Comparison of ENCODE assay signal across 12 cellular contexts in genomic region chr15:57320543-57321220, GRCh38. TPM values are rescaled to one million over a fixed set of nuclear protein-coding genes. Genes with fewer than 3 reads are reported as not detected.
DNase-seq lines count a peak whose midpoint lies in the region; ATAC-seq and TF ChIP-seq lines count a peak whose summit lies in the region.
"Had no signal": no experiment of that assay in that cellular context is flagged by ENCODE, and none has a peak within 500 bp of the region (broad histone marks: within the 10 kb centered on the region; RNA-seq: fewer than 3 reads in every experiment).

No MANE protein-coding gene starts in this region.

- peaks cover 5% of the 10 kb centered on the region; the same call in 1 of the 2 replicates for H3K9me1 ChIP-seq in IMR-90 (ENCODE audit: insufficient read depth, low read length)

- 97% methylated on average over 6 of the region's 17 CpGs; no CpG with 5 or more reads in 1 of the 2 experiments for whole genome bisulfite sequencing in IMR-90 (ENCODE audit: extremely low coverage in 2 of 2, insufficient read length in 1 of 2), 2 experiments
- WGBS in adrenal gland, 4 donors, result 43 to 50% (median 44%) methylated on average over 17 of the region's 17 CpGs

- TF ChIP-seq POLR2A in IMR-90 (IDR thresholded peaks at IDR 0.05; ENCODE audit: low read depth, low read length) (no peak), adrenal gland (IDR thresholded peaks at IDR 0.05) (no peak)

- peak overlapping the region; percentile 73 for H2AFZ ChIP-seq in IMR-90 (replicated peaks; ENCODE audit: low read length, poor library complexity)

- H3K14ac ChIP-seq in IMR-90 (replicated peaks; ENCODE audit: low read depth, low read length), result no peak overlapping the region

- H2BK120ac ChIP-seq in IMR-90 (ENCODE audit: low read depth, low read length), result no peak overlapping the region

- H3K4ac ChIP-seq in IMR-90 (ENCODE audit: low read depth, low read length), result no peak overlapping the region

- no peak overlapping the region for H3K4me3 ChIP-seq in IMR-90 (ENCODE audit: insufficient read depth, low read depth, low read length)
- H3K4me3 ChIP-seq in adrenal gland, result no peak overlapping the region
- H3K4me3 ChIP-seq in right atrium auricular region, result no peak overlapping the region
- H3K4me3 ChIP-seq: cardiac muscle cell had no signal

- no peak overlapping the region for H2BK20ac ChIP-seq in IMR-90 (ENCODE audit: low read depth, low read length)

- DNase-seq in IMR-90, result peak; percentile 38
- peak in 2 of 7 donors; percentile 41 to 49 for DNase-seq in adrenal gland
- DNase-seq in right atrium auricular region (ENCODE audit: low spot score), result peak; percentile 79
- peak; percentile 61 for DNase-seq in smooth muscle cell of the brain vasculature (ENCODE audit: low read depth, low spot score)
- no peak for DNase-seq in HUDEP-2 (lab: John Stamatoyannopoulos, UW; ENCODE audit: unreplicated experiment in 76 of 76)
- no peak for DNase-seq in DMS153 treated with DMSO at 0.1 percent for 48 hours (lab: John Stamatoyannopoulos, UW; ENCODE audit: unreplicated experiment)
- DNase-seq: activated CD4-positive, alpha-beta memory T cell treated with anti-CD3 and anti-CD28 coated beads, Interleukin-2, amount 10 ng/mL, durations not matched to agents 7 days and 5 days; NCI-H1048 had no signal

- TF ChIP-seq CTCF in IMR-90 (conservative IDR thresholded peaks at IDR 0.05; ENCODE audit: low read depth, low read length) (no peak), adrenal gland (IDR thresholded peaks at IDR 0.05) (no peak), right atrium auricular region (IDR thresholded peaks at IDR 0.05) (no peak)

- no peak overlapping the region for H3K9ac ChIP-seq in IMR-90 (ENCODE audit: low read depth, low read length)

- H3K4me2 ChIP-seq in IMR-90 (ENCODE audit: low read depth, low read length), result no peak overlapping the region

- H3K9me3 ChIP-seq in IMR-90 (ENCODE audit: control insufficient read depth, insufficient read depth, low read length) (no peaks in the 10 kb centered on the region), adrenal gland (replicated peaks in 1 of 3) (no peaks in the 10 kb centered on the region), right atrium auricular region (no peaks in the 10 kb centered on the region)

- BruUV-seq in IMR-90 (replicated peaks; lab: Mats Ljungman, UMichigan), result no TSS peak

- H2AK5ac ChIP-seq in IMR-90 (ENCODE audit: low read depth, low read length), result no peak overlapping the region

- intact Hi-C loops in IMR-90 (cut with micrococcal nuclease), result no loop called here
- intact Hi-C loops in adrenal gland (cut with DNase I), result no loop called here

- H4K91ac ChIP-seq in IMR-90 (ENCODE audit: insufficient read depth, low read depth, low read length), result no peak overlapping the region

- no peak overlapping the region for H3K18ac ChIP-seq in IMR-90 (ENCODE audit: low read depth, low read length)

- H3K56ac ChIP-seq in IMR-90 (ENCODE audit: extremely low read depth, insufficient read depth, low read length), result no peak overlapping the region

- H3K79me1 ChIP-seq in IMR-90 (ENCODE audit: low read depth in 1 of 2, low read length in 2 of 2), result no peaks in the 10 kb centered on the region

- H3K4me1 ChIP-seq in IMR-90 (ENCODE audit: control insufficient read depth, insufficient read depth, low read length) (0 out of 2 replicates have a peak, but pooled peaks cover 1% of the 10 kb centered on the region), adrenal gland (replicated peaks in 1 of 2) (peaks cover 10 to 19% of the 10 kb centered on the region in 2 donors), right atrium auricular region (peaks cover 0 to 9% of the 10 kb centered on the region in 2 donors)

- no peak overlapping the region for H4K5ac ChIP-seq in IMR-90 (ENCODE audit: low read depth, low read length)

- H3K23ac ChIP-seq in IMR-90 (ENCODE audit: low read depth, low read length), result no peak overlapping the region

- H3K27me3 ChIP-seq in IMR-90 (ENCODE audit: control insufficient read depth, insufficient read depth, low read length) (no peaks in the 10 kb centered on the region), adrenal gland (no peaks in the 10 kb centered on the region), right atrium auricular region (no peaks in the 10 kb centered on the region)
- H3K27me3 ChIP-seq: cardiac muscle cell had no signal

- in situ Hi-C loops in IMR-90 (cut with MboI; ENCODE audit: low sequenced_read_pairs), result no loop called here

- ATAC-seq in IMR-90 (ENCODE audit: low read depth), result no peak
- ATAC-seq in GM19324 (IDR thresholded peaks at IDR 0.05; ENCODE audit: low FRiP score, unreplicated experiment), result no peak
- no peak for ATAC-seq in HG03095 (IDR thresholded peaks at IDR 0.05; ENCODE audit: unreplicated experiment)

- no peaks in the 10 kb centered on the region for H3K36me3 ChIP-seq in IMR-90 (ENCODE audit: control insufficient read depth, insufficient read depth, low read length)
- H3K36me3 ChIP-seq in adrenal gland (replicated peaks in 1 of 2), result no peaks in the 10 kb centered on the region
- H3K36me3 ChIP-seq in right atrium auricular region, result no peaks in the 10 kb centered on the region
- H3K36me3 ChIP-seq: cardiac muscle cell had no signal

- no peak for TF ChIP-seq RAD21 in IMR-90 (IDR thresholded peaks at IDR 0.05; ENCODE audit: low read length)

- H3K27ac ChIP-seq in IMR-90 (ENCODE audit: insufficient read depth, low read length) (no peak overlapping the region), adrenal gland (peak overlapping the region in 3 of 5 donors; percentile 16 to 66 (median 36)), right atrium auricular region (peak overlapping the region; percentile 56 to 66)
- H3K27ac ChIP-seq: cardiac muscle cell, RWPE1 had no signal

- peak overlapping the region in 1 of 2 experiments; percentile 8; a peak in 1 of 4 replicates for H4K8ac ChIP-seq in IMR-90 (ENCODE audit: low read depth in 2 of 2, low read length in 2 of 2)

- no peak overlapping the region for H2AK9ac ChIP-seq in IMR-90 (replicated peaks; ENCODE audit: low read depth, low read length, poor library complexity)

- dilution Hi-C loops in IMR-90 (cut with HindIII; ENCODE audit: low sequenced_read_pairs, unreplicated experiment), result no loop called here

- no peak overlapping the region for H2BK5ac ChIP-seq in IMR-90 (ENCODE audit: low read depth, low read length, poor library complexity, severe bottlenecking)

- H2BK15ac ChIP-seq in IMR-90 (ENCODE audit: low read depth, low read length), result no peak overlapping the region

- POLR2A ChIA-PET in IMR-90 (lab: Charles Lee; ENCODE audit: unreplicated experiment), result no interaction called here

- no peaks in the 10 kb centered on the region for H4K20me1 ChIP-seq in IMR-90 (ENCODE audit: insufficient read depth, low read length)

- CTCF ChIA-PET in IMR-90 (lab: Yijun Ruan, JAX), result no interaction called here

TF ChIP-seq in IMR-90, 13 proteins besides CTCF, POLR2A, EP300 and RAD21:
- TF ChIP-seq MAFK (IDR thresholded peaks at IDR 0.05; ENCODE audit: low read depth, low read length) (no peak), MXI1 (IDR thresholded peaks at IDR 0.05; ENCODE audit: borderline replicate concordance, low read depth, low read length) (no peak), RCOR1 (IDR thresholded peaks at IDR 0.05; ENCODE audit: insufficient replicate concordance, low read length) (no peak), BHLHE40 (IDR thresholded peaks at IDR 0.05; ENCODE audit: low read depth, low read length) (no peak)
TF ChIP-seq in IMR-90: peak in this region for 0.

RNA-seq across cellular contexts. Expression of gene CGNL1, which starts 55.6 kb away (rescaled TPM):
- total RNA-seq in IMR-90 (2012; rRNA removed) (under 0.01 and 0.18 TPM in 2 replicates), adrenal gland (10 to 100 TPM; 17.7 to 49.5 (median 27.0) TPM), right atrium auricular region (10 to 100 TPM; 16.4 to 29.8 TPM)
- polyA plus RNA-seq in IMR-90 (2012; rRNA removed) (0.03 and 0.07 TPM in 2 replicates), adrenal gland (10 to 100 TPM in 2 of 3 donors, 1 to 10 TPM in 1; 5.5 to 25.0 (median 15.6) TPM)
- 0.02 TPM in 2 replicates for polyA plus RNA-seq in IMR-90 (2012; cell fraction: cytosol; rRNA removed)
- 0.05 and 0.09 TPM in 2 replicates for polyA plus RNA-seq in IMR-90 (2012; cell fraction: nucleus; rRNA removed; ENCODE audit: low replicate concordance)
- total RNA-seq: activated CD4-positive, alpha-beta memory T cell treated with anti-CD3 and anti-CD28 coated beads, Interleukin-2, amount 10 ng/mL, durations not matched to agents 7 days and 5 days had no signal

Comparison
In these comparisons a context has a peak if more than half of its experiments do, and no peak if none do; other contexts are left out.
1. DNase-seq: peak in IMR-90 (single experiment), right atrium auricular region (single experiment) and smooth muscle cell of the brain vasculature (single experiment); none in HUDEP-2 (0 of 76) and DMS153 treated with DMSO at 0.1 percent for 48 hours (single experiment).
2. RNA of gene CGNL1, which starts 55.6 kb away (total RNA-seq): 16.4 to 29.8 TPM in right atrium auricular region and 17.7 to 49.5 TPM in adrenal gland; under 0.01 to 0.18 TPM in IMR-90; every median in the first group is over 10 times any median in the second.